10 cellular contexts compared by ENCODE assay signal in genomic region chr10:80132299-80133139, GRCh38. TPM values are rescaled to one million over a fixed set of nuclear protein-coding genes. Genes with fewer than 3 reads are reported as not detected.
A peak's percentile ranks its signal among the peaks of the same experiment; 100 is the strongest.
DNase-seq lines count a peak whose midpoint lies in the region; ATAC-seq and TF ChIP-seq lines count a peak whose summit lies in the region.
"Had no signal": no experiment of that assay in that cellular context is flagged by ENCODE, and none has a peak within 500 bp of the region (broad histone marks: within the 10 kb centered on the region; RNA-seq: fewer than 3 reads in every experiment).

PLAC9 (plus strand) TSS chr10:80132730; CDS start chr10:80132763, 33 bp downstream.

- H3K4me1 ChIP-seq in adrenal gland (replicated peaks in 1 of 2) = peaks cover 0 to 5% of the 10 kb centered on the region in 2 donors
- peaks cover 0 to 27% of the 10 kb centered on the region in 2 donors for H3K4me1 ChIP-seq in right atrium auricular region

- H3K27me3 ChIP-seq in adrenal gland = peaks cover 4% of the 10 kb centered on the region
- H3K27me3 ChIP-seq in right atrium auricular region = no peaks in the 10 kb centered on the region

- H3K27ac ChIP-seq in adrenal gland = peak within 1 kb of the TSS in 4 of 5 donors; percentile 21 to 88 (median 49)
- peak within 1 kb of the TSS; percentile 75 to 89 for H3K27ac ChIP-seq in right atrium auricular region
- H3K27ac ChIP-seq: epithelial cell of prostate, SK-N-MC had no signal

- no peaks in the 10 kb centered on the region for H3K9me3 ChIP-seq in adrenal gland (replicated peaks in 1 of 3)
- H3K9me3 ChIP-seq in right atrium auricular region = no peaks in the 10 kb centered on the region

- peak; percentile 23 for DNase-seq in Daoy (ENCODE audit: low read depth)
- peak in 2 of 7 donors; percentile 7 to 44 for DNase-seq in adrenal gland
- peak; percentile 55 for DNase-seq in right atrium auricular region (ENCODE audit: low spot score)
- no peak for DNase-seq in posterior vena cava (ENCODE audit: low spot score)
- DNase-seq in DMS79 (lab: John Stamatoyannopoulos, UW) = no peak
- no peak for DNase-seq in NCI-H510A treated with DMSO at 0.1 percent for 48 hours (lab: John Stamatoyannopoulos, UW)

- H3K36me3 ChIP-seq in adrenal gland (replicated peaks in 1 of 2) (no peaks in the 10 kb centered on the region), right atrium auricular region (no peaks in the 10 kb centered on the region)

- WGBS in adrenal gland, 4 donors = 4 to 5% (median 4%) methylated on average over 32 to 58 of the region's 58 CpGs

- H3K4me3 ChIP-seq in adrenal gland (peak within 1 kb of the TSS in 1 of 4 donors; percentile 58), right atrium auricular region (peak within 1 kb of the TSS; percentile 50 to 61)
- H3K4me3 ChIP-seq: SK-N-MC had no signal

- peak in 1 of 2 donors; percentile 33 for TF ChIP-seq POLR2A in adrenal gland (IDR thresholded peaks at IDR 0.05)

- ATAC-seq in GM18511 (IDR thresholded peaks at IDR 0.05; ENCODE audit: unreplicated experiment) (no peak), HG02840 (IDR thresholded peaks at IDR 0.05; ENCODE audit: low FRiP score, unreplicated experiment) (no peak)

- TF ChIP-seq CTCF in adrenal gland (IDR thresholded peaks at IDR 0.05) (no peak), right atrium auricular region (IDR thresholded peaks at IDR 0.05) (no peak)

- intact Hi-C loops in adrenal gland (cut with DNase I) = no loop called here
- intact Hi-C loops in posterior vena cava (cut with DNase I) = no loop called here

RNA-seq across cellular contexts. Expression of gene PLAC9, which starts in this region (rescaled TPM):
- total RNA-seq in Daoy (2014; rRNA removed; shearing (Covaris generic)) = not detected in 2 replicates
- 10 to 100 TPM; 11.7 to 26.9 (median 24.0) TPM for total RNA-seq in adrenal gland
- 10 to 100 TPM in 2 of 3 donors, 1 to 10 TPM in 1; 1.8 to 67.6 (median 61.4) TPM for polyA plus RNA-seq in adrenal gland
- total RNA-seq in right atrium auricular region = 10 to 100 TPM; 25.5 to 36.3 TPM
- 100 to 1,000 TPM in 1 of 2 donors, 10 to 100 TPM in 1; 62.4 to 155 TPM for total RNA-seq in posterior vena cava

Comparison
In these comparisons a context has a peak if more than half of its experiments do, and no peak if none do; other contexts are left out.
1. RNA of gene PLAC9 (total RNA-seq): 62.4 to 155 TPM in posterior vena cava, 25.5 to 36.3 TPM in right atrium auricular region and 11.7 to 26.9 TPM in adrenal gland; not detected in Daoy; every median in the first group is over 10 times any median in the second.
2. Peak in DNase-seq in Daoy; RNA of the gene not detected or under 1 TPM.